ENCODE assay signal across 8 cellular contexts in genomic region chr5:157548513-157549282, GRCh38. TPM values are rescaled to one million over a fixed set of nuclear protein-coding genes. Genes with fewer than 3 reads are reported as not detected.
A peak's percentile ranks its signal among the peaks of the same experiment; 100 is the strongest.
DNase-seq lines count a peak whose midpoint lies in the region; ATAC-seq and TF ChIP-seq lines count a peak whose summit lies in the region.
"Had no signal": no experiment of that assay in that cellular context is flagged by ENCODE, and none has a peak within 500 bp of the region (broad histone marks: within the 10 kb centered on the region; RNA-seq: fewer than 3 reads in every experiment).

No MANE protein-coding gene starts in this region.

- intact Hi-C loops in PC-9 (cut with micrococcal nuclease; ENCODE audit: unreplicated experiment) = no loop called here

- POLR2A ChIA-PET in PC-9 (lab: Charles Lee; ENCODE audit: unreplicated experiment) (no interaction called here), GM10248 (lab: Yijun Ruan, JAX) (no interaction called here)

- no peaks in the 10 kb centered on the region for H3K27me3 ChIP-seq in PC-9 (ENCODE audit: insufficient read depth, low read depth)

- peak; percentile 89 for ATAC-seq in esophagus mucosa
- no peak for ATAC-seq in HG02884 (IDR thresholded peaks at IDR 0.05; ENCODE audit: unreplicated experiment)

- H3K4me3 ChIP-seq in PC-9 = peak overlapping the region; percentile 19; the same call in 1 of the 2 replicates
- no peak overlapping the region for H3K4me3 ChIP-seq in skeletal muscle cell (ENCODE audit: low read depth, low read length)

- no TSS peak for BruUV-seq in PC-9 (replicated peaks; lab: Mats Ljungman, UMichigan)

- H3K9me3 ChIP-seq in PC-9 (ENCODE audit: insufficient read depth, low read depth) = no peaks in the 10 kb centered on the region

- peaks cover 37% of the 10 kb centered on the region for H3K4me1 ChIP-seq in PC-9 (replicated peaks; ENCODE audit: insufficient read depth)

- H3F3A ChIP-seq in PC-9 (ENCODE audit: insufficient read depth, low read depth) = peaks cover 29% of the 10 kb centered on the region

- H3K4me2 ChIP-seq in PC-9 = peak overlapping the region; percentile 66

- H2AFZ ChIP-seq in PC-9 = no peak overlapping the region

- no peaks in the 10 kb centered on the region for H3K36me3 ChIP-seq in PC-9 (ENCODE audit: low read depth)

- no peak for TF ChIP-seq CTCF in PC-9 (conservative IDR thresholded peaks at IDR 0.05)
- TF ChIP-seq CTCF in GM10248 (IDR thresholded peaks at IDR 0.05; ENCODE audit: control extremely low read depth, extremely low read depth, low read depth, missing control alignments) = no peak

- peak overlapping the region; percentile 85 for H3K27ac ChIP-seq in PC-9

- no peaks in the 10 kb centered on the region for H4K20me1 ChIP-seq in PC-9 (ENCODE audit: insufficient read depth)

- peaks cover 41% of the 10 kb centered on the region for H3K79me2 ChIP-seq in PC-9 (ENCODE audit: low read depth)

- CTCF ChIA-PET in PC-9 (lab: Charles Lee) = interaction anchor here (0.6 kb wide), 1 partner anchor 20 kb away, joined by 5 read pairs; no protein-coding TSS in a partner anchor
- CTCF ChIA-PET in GM10248 (lab: Yijun Ruan, JAX) = interaction anchor here (1.0 to 1.6 kb wide), 5 partner anchors 9 to 170 kb away, joined by 3 to 8 read pairs (median 3); no protein-coding TSS in a partner anchor

- H3K9me2 ChIP-seq in PC-9 (ENCODE audit: insufficient read depth) = no peaks in the 10 kb centered on the region

- DNase-seq in ELR (ENCODE audit: low read depth) (peak; percentile 84), PC-9 (peak; percentile 24 to 87), skeletal muscle cell (ENCODE audit: low read depth) (peak; percentile 78), 8988T (no peak), GM10248 (ENCODE audit: extremely low spot score) (no peak)
- DNase-seq: activated CD4-positive, CD25-positive, alpha-beta regulatory T cell treated with anti-CD3 and anti-CD28 coated beads, Interleukin-2, amount 50 U/mL, for 72 hours had no signal

RNA-seq across cellular contexts. Expression of gene ADAM19, which starts 26.9 kb away (rescaled TPM):
- total RNA-seq in PC-9 (2021) (7.6 and 9.3 TPM in 2 replicates), esophagus mucosa (2.2 TPM)

Comparison
In these comparisons a context has a peak if more than half of its experiments do, and no peak if none do; other contexts are left out.
1. DNase-seq: peak in ELR (single experiment), PC-9 (2 of 2) and skeletal muscle cell (single experiment); none in 8988T (single experiment) and GM10248 (single experiment).